12 cellular contexts compared by ENCODE assay signal in the genomic region with DNA sequence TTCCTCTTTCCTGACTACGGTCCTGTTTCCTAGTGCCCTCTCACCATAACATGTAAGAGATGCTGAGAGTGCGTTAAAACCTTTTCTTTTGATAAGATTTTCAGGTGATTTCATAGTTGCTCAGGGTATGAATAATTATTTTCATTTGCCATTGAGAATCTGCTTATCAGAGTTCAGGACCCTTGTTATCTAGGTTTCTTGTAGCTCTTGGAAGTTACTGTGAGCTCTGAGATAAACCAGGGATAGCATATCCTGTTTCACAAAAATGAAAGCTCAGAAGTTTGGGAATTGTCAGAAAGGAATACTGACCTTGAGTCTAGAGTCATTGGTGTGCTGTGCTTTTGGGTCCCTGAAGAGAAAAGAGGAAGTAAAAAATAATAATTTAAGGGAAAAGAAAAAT.
"Had no signal": no experiment of that assay in that cellular context is flagged by ENCODE, and none has a peak within 500 bp of the region (broad histone marks: within the 10 kb centered on the region; RNA-seq: fewer than 3 reads in every experiment).

No MANE protein-coding gene starts in this region.

- H3K27ac ChIP-seq: colonic mucosa, gastroesophageal sphincter, VCaP had no signal

- H3K4me3 ChIP-seq: colonic mucosa, gastroesophageal sphincter, sigmoid colon had no signal

- ATAC-seq: gastroesophageal sphincter; left ventricle myocardium superior; stimulated activated naive CD8-positive, alpha-beta T cell treated with anti-CD3 and anti-CD28 coated beads, Interleukin-15, amount 100 ng/mL, for 72 hours had no signal

- H3K27me3 ChIP-seq: colonic mucosa, sigmoid colon had no signal

- DNase-seq: activated CD4-positive, alpha-beta T cell treated with anti-CD3 and anti-CD28 coated beads for 1 hour; activated CD4-positive, alpha-beta T cell treated with anti-CD3 and anti-CD28 coated beads, Interleukin-2, amount 50 U/mL, for 48 hours; activated naive CD4-positive, alpha-beta T cell treated with anti-CD3 and anti-CD28 coated beads, Interleukin-2, amount 10 ng/mL, durations not matched to agents 7 days and 5 days; central memory CD4-positive, alpha-beta T cell; colonic mucosa; effector CD4-positive, alpha-beta T cell; left ventricle myocardium superior; sigmoid colon; stimulated activated CD4-positive, alpha-beta T cell treated with anti-CD3 and anti-CD28 coated beads, Interleukin-1b, Interleukin-23, amount 100 ng/mL, for 48 hours; stimulated activated naive CD8-positive, alpha-beta T cell treated with anti-CD3 and anti-CD28 coated beads, Interleukin-15, amount 100 ng/mL, for 72 hours had no signal

- H3K9me3 ChIP-seq: colonic mucosa, gastroesophageal sphincter, sigmoid colon had no signal

- H3K4me1 ChIP-seq: colonic mucosa had no signal

- H3K36me3 ChIP-seq: colonic mucosa, gastroesophageal sphincter, sigmoid colon had no signal
